ENCODE assay signal across 30 cellular contexts in genomic region chr9:95963659-95964058, GRCh38.
"Had no signal": no experiment of that assay in that cellular context is flagged by ENCODE, and none has a peak within 500 bp of the region (broad histone marks: within the 10 kb centered on the region; RNA-seq: fewer than 3 reads in every experiment).

No MANE protein-coding gene starts in this region.

- H3K4me3 Mint-ChIP-seq: naive B cell; naive thymus-derived CD8-positive, alpha-beta T cell; nephron; neural progenitor cell; stimulated activated memory B cell treated with anti-CD40 and anti-IgM and Interleukin-4, amounts not matched to agents 10 μg/mL and 1 μg/mL and 100 μg/mL, for 72 hours; stimulated activated naive CD8-positive, alpha-beta T cell treated with anti-CD3 and anti-CD28 coated beads, Interleukin-15, amount 100 ng/mL, for 72 hours; type B pancreatic cell had no signal

- H3K9me3 Mint-ChIP-seq: type B pancreatic cell had no signal

- H3K4me1 ChIP-seq: neural progenitor cell, parathyroid adenoma, psoas muscle, right lobe of liver, spleen, transverse colon, upper lobe of right lung, uterus had no signal

- ATAC-seq: naive thymus-derived CD8-positive, alpha-beta T cell; right cardiac atrium; right lobe of liver; stimulated activated memory B cell treated with anti-CD40 and anti-IgM and Interleukin-4, amounts not matched to agents 10 μg/mL and 1 μg/mL and 100 μg/mL, for 72 hours; stimulated activated naive CD8-positive, alpha-beta T cell treated with anti-CD3 and anti-CD28 coated beads, Interleukin-15, amount 100 ng/mL, for 72 hours; stimulated activated naive CD8-positive, alpha-beta T cell treated with anti-CD3 and anti-CD28 coated beads, Interleukin-15, Interleukin-2, amounts not matched to agents 100 U/mL and 50 U/mL, for 24 hours; upper lobe of right lung had no signal

- H3K79me2 ChIP-seq: parathyroid adenoma had no signal

- H3K4me1 Mint-ChIP-seq: nephron; neural progenitor cell; stimulated activated memory B cell treated with anti-CD40 and anti-IgM and Interleukin-4, amounts not matched to agents 10 μg/mL and 1 μg/mL and 100 μg/mL, for 72 hours had no signal

- H3K27ac Mint-ChIP-seq: naive B cell; neural progenitor cell; progenitor cell of endocrine pancreas; stimulated activated memory B cell treated with anti-CD40 and anti-IgM and Interleukin-4, amounts not matched to agents 10 μg/mL and 1 μg/mL and 100 μg/mL, for 72 hours; type B pancreatic cell had no signal

- H3K9me3 ChIP-seq: ovary, psoas muscle, right lobe of liver, spleen, tibial artery, transverse colon, upper lobe of right lung, uterus had no signal

- DNase-seq: naive B cell; naive thymus-derived CD8-positive, alpha-beta T cell; occipital lobe; ovary; posterior cingulate gyrus; psoas muscle; right cardiac atrium; right lobe of liver; spleen; stimulated activated CD4-positive, alpha-beta T cell treated with anti-CD3 and anti-CD28 coated beads, Interleukin-12 subunit alpha, Interleukin-12 subunit beta, amount 100 ng/mL, for 4 hours; stimulated activated CD4-positive, alpha-beta T cell treated with anti-CD3 and anti-CD28 coated beads, Interleukin-1b, Interleukin-23, amount 100 ng/mL, for 48 hours; stimulated activated CD4-positive, alpha-beta T cell treated with anti-CD3 and anti-CD28 coated beads, Interleukin-4, amount 100 ng/mL, for 1 hour; stimulated activated CD4-positive, alpha-beta T cell treated with anti-CD3 and anti-CD28 coated beads, Interleukin-4, amount 100 ng/mL, for 4 hours; stimulated activated CD8-positive, alpha-beta memory T cell treated with anti-CD3 and anti-CD28 coated beads, Interleukin-4, amount 100 ng/mL, for 48 hours; stimulated activated naive CD4-positive, alpha-beta T cell; stimulated activated naive CD8-positive, alpha-beta T cell treated with anti-CD3 and anti-CD28 coated beads, Interleukin-15, amount 100 ng/mL, for 72 hours; stimulated activated naive CD8-positive, alpha-beta T cell treated with anti-CD3 and anti-CD28 coated beads, Interleukin-15, Interleukin-2, amounts not matched to agents 100 U/mL and 50 U/mL, for 24 hours; substantia nigra; tibial artery; transverse colon; upper lobe of right lung; uterus had no signal

- H3K4me2 ChIP-seq: neural progenitor cell, smooth muscle cell had no signal

- H2AFZ ChIP-seq: neural progenitor cell, parathyroid adenoma had no signal

- H3K27me3 Mint-ChIP-seq: naive B cell; naive thymus-derived CD8-positive, alpha-beta T cell; progenitor cell of endocrine pancreas; stimulated activated memory B cell treated with anti-CD40 and anti-IgM and Interleukin-4, amounts not matched to agents 10 μg/mL and 1 μg/mL and 100 μg/mL, for 72 hours; stimulated activated naive CD8-positive, alpha-beta T cell treated with anti-CD3 and anti-CD28 coated beads, Interleukin-15, amount 100 ng/mL, for 72 hours; type B pancreatic cell had no signal

- H3K27me3 ChIP-seq: neural progenitor cell, ovary, right lobe of liver, spleen, tibial artery, transverse colon, upper lobe of right lung, uterus had no signal

- H3K27ac ChIP-seq: neural progenitor cell, ovary, parathyroid adenoma, psoas muscle, right lobe of liver, skin epidermis, spleen, tibial artery, transverse colon, upper lobe of right lung, uterus had no signal

- H3K36me3 ChIP-seq: neural progenitor cell, ovary, right lobe of liver, upper lobe of right lung, uterus had no signal

- H3K4me3 ChIP-seq: neural progenitor cell, ovary, psoas muscle, right lobe of liver, skin epidermis, smooth muscle cell, spleen, tibial artery, transverse colon, upper lobe of right lung, uterus had no signal
